10 cellular contexts compared by ENCODE assay signal in the genomic region with DNA sequence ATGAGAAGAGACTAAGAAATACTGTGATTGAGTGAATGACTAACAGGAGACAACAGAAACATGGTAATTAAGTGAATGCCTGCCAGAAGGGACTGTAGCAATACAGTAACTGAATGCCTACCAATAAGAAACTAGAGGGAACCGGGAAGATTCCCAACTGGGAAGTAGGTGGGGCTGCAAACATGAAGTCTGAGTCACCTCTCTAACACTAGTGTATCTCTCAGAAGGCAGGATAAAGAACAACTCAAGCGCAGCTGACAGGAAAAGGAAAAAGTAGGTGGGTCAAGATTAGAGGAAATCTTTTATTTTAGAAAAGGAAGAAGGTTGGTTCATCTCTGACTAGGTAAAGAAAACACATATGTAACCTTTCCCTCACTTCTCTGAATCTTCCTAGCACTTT. TPM values are rescaled to one million over a fixed set of nuclear protein-coding genes. Genes with fewer than 3 reads are reported as not detected.
A peak's percentile ranks its signal among the peaks of the same experiment; 100 is the strongest.
DNase-seq lines count a peak whose midpoint lies in the region; ATAC-seq and TF ChIP-seq lines count a peak whose summit lies in the region.
"Had no signal": no experiment of that assay in that cellular context is flagged by ENCODE, and none has a peak within 500 bp of the region (broad histone marks: within the 10 kb centered on the region; RNA-seq: fewer than 3 reads in every experiment).

No MANE protein-coding gene starts in this region.

- H3K27ac ChIP-seq in epithelial cell of prostate: peak overlapping the region; percentile 77

- H3K4me3 ChIP-seq in AG09309 (ENCODE audit: control insufficient read depth, low read depth, low read length): no peak overlapping the region
- H3K4me3 ChIP-seq: tibial nerve had no signal

- TF ChIP-seq CTCF in AG09309 (IDR thresholded peaks at IDR 0.05; ENCODE audit: control insufficient read depth, insufficient read depth, low read depth, low read length, missing control alignments): no peak

- peak; percentile 90 for DNase-seq in AG09309 (ENCODE audit: low read depth)
- peak; percentile 88 for DNase-seq in M059J (ENCODE audit: low read depth)
- peak; percentile 81 for DNase-seq in epithelial cell of prostate (ENCODE audit: low read depth, low spot score)
- peak; percentile 29 for DNase-seq in mucosa of gallbladder (ENCODE audit: low spot score)
- DNase-seq in SIG-M5 (lab: John Stamatoyannopoulos, UW): no peak
- DNase-seq in NCI-H1694 (lab: John Stamatoyannopoulos, UW): no peak
- DNase-seq: NCI-H146 had no signal

- ATAC-seq in HG02588 (IDR thresholded peaks at IDR 0.05; ENCODE audit: unreplicated experiment) (no peak), GM19328 (IDR thresholded peaks at IDR 0.05; ENCODE audit: unreplicated experiment) (no peak)

RNA-seq across cellular contexts. Expression of gene C11orf42, which starts 14.0 kb away (rescaled TPM):
- not detected in 2 replicates for total RNA-seq in M059J (2014; rRNA removed; shearing (Covaris generic))
- total RNA-seq in mucosa of gallbladder: not detected
- total RNA-seq: tibial nerve had no signal

RNA-seq across cellular contexts. Expression of gene FHIP1B, which starts 15.1 kb away (rescaled TPM):
- 7.0 and 11.3 TPM in 2 replicates for total RNA-seq in M059J (2014; rRNA removed; shearing (Covaris generic))
- total RNA-seq in mucosa of gallbladder: 65.4 TPM

RNA-seq across cellular contexts. Expression of gene CNGA4, which starts 19.5 kb away (rescaled TPM):
- not detected in 2 replicates for total RNA-seq in M059J (2014; rRNA removed; shearing (Covaris generic))
- 0.26 TPM for total RNA-seq in mucosa of gallbladder

RNA-seq across cellular contexts. Expression of gene OR52W1, which starts 20.3 kb away (rescaled TPM):
- not detected in 2 replicates for total RNA-seq in M059J (2014; rRNA removed; shearing (Covaris generic))
- total RNA-seq in mucosa of gallbladder: not detected
- total RNA-seq: tibial nerve had no signal

RNA-seq across cellular contexts. Expression of gene CCKBR, which starts 40.3 kb away (rescaled TPM):
- 0.86 TPM in 1 of 2 replicates, not detected in the other for total RNA-seq in M059J (2014; rRNA removed; shearing (Covaris generic))
- 0.55 TPM for total RNA-seq in mucosa of gallbladder
- total RNA-seq: tibial nerve had no signal

Comparison
In these comparisons a context has a peak if more than half of its experiments do, and no peak if none do; other contexts are left out.
1. DNase-seq: peak in AG09309 (single experiment), M059J (single experiment), epithelial cell of prostate (single experiment) and mucosa of gallbladder (single experiment); none in SIG-M5 (single experiment) and NCI-H1694 (single experiment).